1 cellular context compared by ENCODE assay signal in genomic region chr5:31270396-31270795, GRCh38.
TF ChIP-seq lines count a peak whose summit lies in the region.

No MANE protein-coding gene starts in this region.

TF ChIP-seq in K562, 482 proteins besides CTCF, POLR2A, EP300 and RAD21 (continued from another document):
- TF ChIP-seq TFE3 (CRISPR knock-in tag; IDR thresholded peaks at IDR 0.05): peak; percentile 76
